In genomic region chr1:3012511-3013291, GRCh38 we compare ENCODE assay signal across 8 cellular contexts. TPM values are rescaled to one million over a fixed set of nuclear protein-coding genes. Genes with fewer than 3 reads are reported as not detected.
DNase-seq lines count a peak whose midpoint lies in the region; ATAC-seq and TF ChIP-seq lines count a peak whose summit lies in the region.

No MANE protein-coding gene starts in this region.

- H3K4me1 ChIP-seq in tibial nerve, result peaks cover 0 to 19% (median 0%) of the 10 kb centered on the region in 4 donors

- no peaks in the 10 kb centered on the region for H3K36me3 ChIP-seq in tibial nerve

- H3K4me3 ChIP-seq in tibial nerve, result peak overlapping the region in 2 of 4 donors; percentile 18 to 30

- TF ChIP-seq POLR2A in tibial nerve (IDR thresholded peaks at IDR 0.05), result no peak

- DNase-seq in activated gamma-delta T cell treated with Interleukin-2 at 50 U/mL for 16 hours (peak; percentile 45), activated gamma-delta T cell (lab: John Stamatoyannopoulos, UW) (no peak), endothelial cell (ENCODE audit: low spot score) (peak; percentile 78), neural crest cell (ENCODE audit: low read depth, low spot score) (peak; percentile 24), tibial nerve (ENCODE audit: low spot score in 2 of 2) (peak; percentile 36 to 53)
- peak; percentile 48 for DNase-seq in activated CD4-positive, alpha-beta T cell treated with anti-CD3 and anti-CD28 coated beads, Interleukin-2, amount 50 U/mL, for 1 hour
- DNase-seq in central memory CD4-positive, alpha-beta T cell, result no peak

- H3K27ac Mint-ChIP-seq in endothelial cell (ENCODE audit: unreplicated experiment), result no peak overlapping the region
- no peak overlapping the region for H3K27ac Mint-ChIP-seq in neural crest cell (ENCODE audit: unreplicated experiment)

- TF ChIP-seq CTCF in endothelial cell (IDR thresholded peaks at IDR 0.05; ENCODE audit: unreplicated experiment) (peak; percentile 97), neural crest cell (conservative IDR thresholded peaks at IDR 0.05) (peak; percentile 71), tibial nerve (IDR thresholded peaks at IDR 0.05) (peak; percentile 49 to 95 (median 82))

- no peak for ATAC-seq in GM18870 (IDR thresholded peaks at IDR 0.05; ENCODE audit: unreplicated experiment)

- H3K36me3 Mint-ChIP-seq in endothelial cell (ENCODE audit: low read depth, unreplicated experiment) (peaks cover 6% of the 10 kb centered on the region), neural crest cell (ENCODE audit: low read depth) (peaks cover 2% of the 10 kb centered on the region)

- H3K27me3 Mint-ChIP-seq in endothelial cell (ENCODE audit: unreplicated experiment) (peaks cover 12% of the 10 kb centered on the region), neural crest cell (ENCODE audit: low read depth) (peaks cover 4% of the 10 kb centered on the region)

- no peak for TF ChIP-seq EP300 in tibial nerve (IDR thresholded peaks at IDR 0.05)

- H3K4me1 Mint-ChIP-seq in endothelial cell (ENCODE audit: unreplicated experiment), result no peaks in the 10 kb centered on the region
- no peaks in the 10 kb centered on the region for H3K4me1 Mint-ChIP-seq in neural crest cell

- peaks cover 0 to 32% of the 10 kb centered on the region in 2 donors for H3K27me3 ChIP-seq in tibial nerve

- H3K9me3 Mint-ChIP-seq in endothelial cell (ENCODE audit: unreplicated experiment) (peaks cover 8% of the 10 kb centered on the region), neural crest cell (peaks cover 3% of the 10 kb centered on the region)

- peak overlapping the region in 1 of 4 donors; percentile 67 for H3K27ac ChIP-seq in tibial nerve

- H3K9me3 ChIP-seq in tibial nerve, result peaks cover 0 to 16% (median 0%) of the 10 kb centered on the region in 4 donors

- H3K4me3 Mint-ChIP-seq in endothelial cell (ENCODE audit: unreplicated experiment) (no peak overlapping the region), neural crest cell (no peak overlapping the region)

- 37 to 40% methylated on average over 22 to 31 of the region's 41 CpGs for WGBS in tibial nerve, 2 donors

RNA-seq across cellular contexts. Expression of gene ACTRT2, which starts 8.6 kb away (rescaled TPM):
- not detected for total RNA-seq in endothelial cell (ENCODE audit: unreplicated experiment)
- not detected in 2 replicates for total RNA-seq in neural crest cell
- not detected for total RNA-seq in tibial nerve

RNA-seq across cellular contexts. Expression of gene PRDM16, which starts 56.3 kb away (rescaled TPM):
- 21.4 TPM for total RNA-seq in endothelial cell (ENCODE audit: unreplicated experiment)
- 11.7 and 13.2 TPM in 2 replicates for total RNA-seq in neural crest cell
- 10 to 100 TPM in 3 of 4 donors, 1 to 10 TPM in 1; 5.9 to 41.7 (median 11.2) TPM for total RNA-seq in tibial nerve

Comparison
In these comparisons a context has a peak if more than half of its experiments do, and no peak if none do; other contexts are left out.
1. DNase-seq: peak in activated gamma-delta T cell treated with Interleukin-2 at 50 U/mL for 16 hours (single experiment), activated CD4-positive, alpha-beta T cell treated with anti-CD3 and anti-CD28 coated beads, Interleukin-2, amount 50 U/mL, for 1 hour (single experiment), endothelial cell (single experiment), neural crest cell (single experiment) and tibial nerve (2 of 2); none in activated gamma-delta T cell (single experiment) and central memory CD4-positive, alpha-beta T cell (single experiment).
2. Peak in every context shown above with its lines, with median percentiles within 50 percentile points of each other: CTCF ChIP-seq.